In genomic region chr10:59831658-59832503, GRCh38 we compare ENCODE assay signal across 1 cellular context.
TF ChIP-seq lines count a peak whose summit lies in the region.

No MANE protein-coding gene starts in this region.

TF ChIP-seq in K562, 482 proteins besides CTCF, POLR2A, EP300 and RAD21 (continued from another document and continues in another):
- TF ChIP-seq ZNF318 (IDR thresholded peaks at IDR 0.05; ENCODE audit: borderline replicate concordance in 1 of 2, low read depth in 1 of 2): no peak
- TF ChIP-seq ZNF197 (CRISPR knock-in tag; IDR thresholded peaks at IDR 0.05; ENCODE audit: low read depth): no peak
- TF ChIP-seq NFRKB (IDR thresholded peaks at IDR 0.05; ENCODE audit: low read depth): no peak
- no peak for TF ChIP-seq KLF10 (CRISPR knock-in tag; IDR thresholded peaks at IDR 0.05)
- TF ChIP-seq ZNF639 (CRISPR knock-in tag; conservative IDR thresholded peaks at IDR 0.05 in 1 of 2, IDR thresholded peaks at IDR 0.05 in 1 of 2): no peak
- no peak for TF ChIP-seq SMARCC2 (IDR thresholded peaks at IDR 0.05; ENCODE audit: low read depth)
- TF ChIP-seq KLF6 (CRISPR knock-in tag; IDR thresholded peaks at IDR 0.05; ENCODE audit: borderline replicate concordance): peak; percentile 37; the same call in 1 of the 2 replicates
- peak; percentile 69; the same call in 1 of the 2 replicates for TF ChIP-seq SOX6 (IDR thresholded peaks at IDR 0.05)
- TF ChIP-seq TARDBP (IDR thresholded peaks at IDR 0.05): no peak
- peak; percentile 63 for TF ChIP-seq ETV1 (tag; conservative IDR thresholded peaks at IDR 0.05; ENCODE audit: low read depth)
- no peak for TF ChIP-seq ZBTB8A (IDR thresholded peaks at IDR 0.05; ENCODE audit: partially characterized antibody)
- TF ChIP-seq NR2F6 (CRISPR knock-in tag; IDR thresholded peaks at IDR 0.05): no peak
- no peak for TF ChIP-seq CXXC5 (CRISPR knock-in tag; IDR thresholded peaks at IDR 0.05)
- TF ChIP-seq ZNF239 (CRISPR knock-in tag; IDR thresholded peaks at IDR 0.05): peak; percentile 24; the same call in 1 of the 2 replicates
- no peak for TF ChIP-seq POLR3A (IDR thresholded peaks at IDR 0.05; ENCODE audit: borderline replicate concordance, extremely low read depth, insufficient read depth, insufficient read length)
- TF ChIP-seq TEAD1 (CRISPR knock-in tag; IDR thresholded peaks at IDR 0.05): peak in 1 of 2 experiments; percentile 69; a peak in 2 of 4 replicates
- TF ChIP-seq ZMIZ1 (IDR thresholded peaks at IDR 0.05; ENCODE audit: low read depth in 2 of 2, low read length in 2 of 2): no peak
- peak; percentile 83 for TF ChIP-seq TCF3 (CRISPR knock-in tag; IDR thresholded peaks at IDR 0.05)
- no peak for TF ChIP-seq ATF6 (CRISPR knock-in tag; IDR thresholded peaks at IDR 0.05)
- 0 out of 2 replicates have a peak, but pooled peaks have one; percentile 45 for TF ChIP-seq ZNF644 (tag; IDR thresholded peaks at IDR 0.05; ENCODE audit: low read depth)
- TF ChIP-seq PTTG1 (tag; IDR thresholded peaks at IDR 0.05; ENCODE audit: low read depth): no peak
- TF ChIP-seq PREB (CRISPR knock-in tag; IDR thresholded peaks at IDR 0.05): no peak
- TF ChIP-seq ID3 (CRISPR knock-in tag; IDR thresholded peaks at IDR 0.05): no peak
- no peak for TF ChIP-seq ID3 (tag; IDR thresholded peaks at IDR 0.05)
- TF ChIP-seq POLR2G (IDR thresholded peaks at IDR 0.05; ENCODE audit: low read depth, low read length): no peak
- TF ChIP-seq SMAD4 (CRISPR knock-in tag; conservative IDR thresholded peaks at IDR 0.05): no peak
- no peak for TF ChIP-seq ZNF395 (CRISPR knock-in tag; IDR thresholded peaks at IDR 0.05)
- no peak for TF ChIP-seq RBM34 (IDR thresholded peaks at IDR 0.05; ENCODE audit: borderline replicate concordance, insufficient read depth, low read length)
- no peak for TF ChIP-seq ZNF143 (CRISPR knock-in tag; IDR thresholded peaks at IDR 0.05)
- TF ChIP-seq ELF2 (CRISPR knock-in tag; IDR thresholded peaks at IDR 0.05): 0 out of 2 replicates have a peak, but pooled peaks have one; percentile 44
- TF ChIP-seq RBM15 (IDR thresholded peaks at IDR 0.05; ENCODE audit: insufficient read depth, low read length): no peak
- no peak for TF ChIP-seq CHCHD3 (CRISPR knock-in tag; IDR thresholded peaks at IDR 0.05)
- no peak for TF ChIP-seq E4F1 (CRISPR knock-in tag; IDR thresholded peaks at IDR 0.05; ENCODE audit: borderline replicate concordance)
- peak; percentile 71 for TF ChIP-seq TAL1 (IDR thresholded peaks at IDR 0.05)
